8 cellular contexts compared by ENCODE assay signal in the genomic region with DNA sequence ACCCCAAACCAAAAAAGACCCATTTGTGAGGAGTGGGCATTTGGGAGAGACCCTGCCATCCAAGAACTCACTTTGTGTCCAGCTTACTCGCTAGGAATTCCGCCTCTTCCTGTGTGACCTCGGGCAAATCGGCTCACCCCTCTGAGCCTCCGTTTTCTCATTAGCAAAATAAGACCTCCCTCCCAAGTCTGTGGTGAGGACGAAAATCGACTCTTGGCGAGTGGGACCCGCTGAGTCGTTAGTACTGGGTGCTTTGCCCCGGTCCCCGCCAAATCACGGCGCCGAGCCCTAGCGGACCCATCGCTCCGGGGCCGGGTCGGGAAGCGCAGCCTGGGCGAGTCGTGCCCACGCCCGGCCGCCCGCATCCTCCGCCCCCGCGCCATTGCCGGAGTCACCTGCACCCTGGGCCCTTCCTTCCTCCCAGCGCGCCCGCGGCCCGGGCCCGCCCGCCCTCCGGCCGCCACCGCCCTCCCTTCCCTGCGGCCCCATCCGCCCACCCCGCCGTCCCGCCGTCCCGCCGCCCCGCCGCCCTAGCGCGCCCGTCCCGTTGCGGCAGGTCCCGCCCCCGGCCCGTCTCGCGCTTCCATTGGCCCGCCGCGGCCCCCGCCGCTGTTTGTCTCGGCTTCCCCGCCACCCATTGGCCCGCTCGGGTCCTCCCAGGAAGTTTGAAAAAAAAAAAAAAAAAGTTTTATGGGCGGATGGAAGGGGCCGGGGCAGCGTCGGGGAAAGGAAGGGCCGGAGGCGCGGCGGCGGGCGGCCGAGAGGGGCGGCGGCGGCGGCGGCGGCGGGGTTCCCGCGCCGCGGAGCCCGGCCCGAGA. TPM values are rescaled to one million over a fixed set of nuclear protein-coding genes. Genes with fewer than 3 reads are reported as not detected.
DNase-seq lines count a peak whose midpoint lies in the region; ATAC-seq, FAIRE-seq and TF ChIP-seq lines count a peak whose summit lies in the region.

No MANE protein-coding gene starts in this region.

- POLR2A ChIA-PET in WTC11 (lab: Charles Lee), result no interaction called here

- no peaks in the 10 kb centered on the region for H3K36me3 ChIP-seq in breast epithelium

- H3K4me3 ChIP-seq in breast epithelium (peak overlapping the region; percentile 95 to 98 (median 97)), skin epidermis (peak overlapping the region; percentile 57 to 88 (median 85))

- TF ChIP-seq CTCF in WTC11 (IDR thresholded peaks at IDR 0.05) (no peak), breast epithelium (IDR thresholded peaks at IDR 0.05) (no peak)

- H3K36me3 Mint-ChIP-seq in WTC11, result no peaks in the 10 kb centered on the region; the same call in 1 of the 2 replicates

- peak overlapping the region; percentile 89 for H3K4me3 Mint-ChIP-seq in WTC11

- no peaks in the 10 kb centered on the region for H3K9me3 Mint-ChIP-seq in WTC11

- H3K27ac Mint-ChIP-seq in WTC11, result peak overlapping the region; percentile 90

- peaks cover 17% of the 10 kb centered on the region for H3K4me1 Mint-ChIP-seq in WTC11

- CTCF ChIA-PET in WTC11 (lab: Charles Lee), result interaction anchor here (1.2 kb wide), 1 partner anchor 102 kb away, joined by 3 read pairs; no protein-coding TSS in a partner anchor

- DNase-seq in GM12892 (ENCODE audit: insufficient read length) (peak; percentile 94), NCI-H2171 (lab: John Stamatoyannopoulos, UW) (peak; percentile 94), WTC11 (ENCODE audit: low spot score) (peak; percentile 89), breast epithelium (ENCODE audit: low spot score in 2 of 2) (peak; percentile 88), iPS-NIHi7 (ENCODE audit: extremely low spot score) (peak; percentile 94)

- H3K27me3 Mint-ChIP-seq in WTC11 (ENCODE audit: low read depth), result peaks cover 46% of the 10 kb centered on the region

- H3K9me3 ChIP-seq in breast epithelium, result no peaks in the 10 kb centered on the region

- peak overlapping the region; percentile 94 to 99 for H3K27ac ChIP-seq in breast epithelium
- H3K27ac ChIP-seq in skin epidermis, result peak overlapping the region; percentile 89 to 99 (median 96)

- intact Hi-C loops in breast epithelium (cut with DNase I; ENCODE audit: low total_unique reads), result no loop called here

- no peaks in the 10 kb centered on the region for H3K27me3 ChIP-seq in breast epithelium

- peak; percentile 94 for FAIRE-seq in GM12892 (lab: Jason Lieb, UNC)

- H3K4me1 ChIP-seq in breast epithelium, result peaks cover 17 to 31% of the 10 kb centered on the region in 2 donors

- TF ChIP-seq POLR2A in GM12892 (IDR thresholded peaks at IDR 0.05; ENCODE audit: low read depth, low read length) (peak; percentile 56; the same call in 1 of the 2 replicates), breast epithelium (IDR thresholded peaks at IDR 0.05) (no peak)

- ATAC-seq in HG02852 (IDR thresholded peaks at IDR 0.05; ENCODE audit: unreplicated experiment), result peak; percentile 71
- ATAC-seq in WTC11, result peak; percentile 81
- ATAC-seq in GM18873 (IDR thresholded peaks at IDR 0.05; ENCODE audit: low FRiP score, unreplicated experiment), result no peak

TF ChIP-seq in WTC11, 78 proteins besides CTCF, POLR2A, EP300 and RAD21 (continues in another document):
- TF ChIP-seq ZNF416 (CRISPR knock-in tag; IDR thresholded peaks at IDR 0.05) (0 out of 2 replicates have a peak, but pooled peaks have one; percentile 28), KAT7 (CRISPR knock-in tag; IDR thresholded peaks at IDR 0.05; ENCODE audit: borderline replicate concordance) (0 out of 2 replicates have a peak, but pooled peaks have one; percentile 80), ETV6 (CRISPR knock-in tag; IDR thresholded peaks at IDR 0.05) (no peak), NFYB (CRISPR knock-in tag; conservative IDR thresholded peaks at IDR 0.05; ENCODE audit: low read depth) (peak; percentile 63), ZNF121 (CRISPR knock-in tag; IDR thresholded peaks at IDR 0.05) (no peak), GTF2I (CRISPR knock-in tag; conservative IDR thresholded peaks at IDR 0.05) (0 out of 2 replicates have a peak, but pooled peaks have one; percentile 55)
- TF ChIP-seq, protein P1, sequence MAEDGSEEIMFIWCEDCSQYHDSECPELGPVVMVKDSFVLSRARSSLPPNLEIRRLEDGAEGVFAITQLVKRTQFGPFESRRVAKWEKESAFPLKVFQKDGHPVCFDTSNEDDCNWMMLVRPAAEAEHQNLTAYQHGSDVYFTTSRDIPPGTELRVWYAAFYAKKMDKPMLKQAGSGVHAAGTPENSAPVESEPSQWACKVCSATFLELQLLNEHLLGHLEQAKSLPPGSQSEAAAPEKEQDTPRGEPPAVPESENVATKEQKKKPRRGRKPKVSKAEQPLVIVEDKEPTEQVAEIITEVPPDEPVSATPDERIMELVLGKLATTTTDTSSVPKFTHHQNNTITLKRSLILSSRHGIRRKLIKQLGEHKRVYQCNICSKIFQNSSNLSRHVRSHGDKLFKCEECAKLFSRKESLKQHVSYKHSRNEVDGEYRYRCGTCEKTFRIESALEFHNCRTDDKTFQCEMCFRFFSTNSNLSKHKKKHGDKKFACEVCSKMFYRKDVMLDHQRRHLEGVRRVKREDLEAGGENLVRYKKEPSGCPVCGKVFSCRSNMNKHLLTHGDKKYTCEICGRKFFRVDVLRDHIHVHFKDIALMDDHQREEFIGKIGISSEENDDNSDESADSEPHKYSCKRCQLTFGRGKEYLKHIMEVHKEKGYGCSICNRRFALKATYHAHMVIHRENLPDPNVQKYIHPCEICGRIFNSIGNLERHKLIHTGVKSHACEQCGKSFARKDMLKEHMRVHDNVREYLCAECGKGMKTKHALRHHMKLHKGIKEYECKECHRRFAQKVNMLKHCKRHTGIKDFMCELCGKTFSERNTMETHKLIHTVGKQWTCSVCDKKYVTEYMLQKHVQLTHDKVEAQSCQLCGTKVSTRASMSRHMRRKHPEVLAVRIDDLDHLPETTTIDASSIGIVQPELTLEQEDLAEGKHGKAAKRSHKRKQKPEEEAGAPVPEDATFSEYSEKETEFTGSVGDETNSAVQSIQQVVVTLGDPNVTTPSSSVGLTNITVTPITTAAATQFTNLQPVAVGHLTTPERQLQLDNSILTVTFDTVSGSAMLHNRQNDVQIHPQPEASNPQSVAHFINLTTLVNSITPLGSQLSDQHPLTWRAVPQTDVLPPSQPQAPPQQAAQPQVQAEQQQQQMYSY (CRISPR knock-in tag; IDR thresholded peaks at IDR 0.05), result peak; percentile 35; the same call in 1 of the 2 replicates
- TF ChIP-seq, protein P2, sequence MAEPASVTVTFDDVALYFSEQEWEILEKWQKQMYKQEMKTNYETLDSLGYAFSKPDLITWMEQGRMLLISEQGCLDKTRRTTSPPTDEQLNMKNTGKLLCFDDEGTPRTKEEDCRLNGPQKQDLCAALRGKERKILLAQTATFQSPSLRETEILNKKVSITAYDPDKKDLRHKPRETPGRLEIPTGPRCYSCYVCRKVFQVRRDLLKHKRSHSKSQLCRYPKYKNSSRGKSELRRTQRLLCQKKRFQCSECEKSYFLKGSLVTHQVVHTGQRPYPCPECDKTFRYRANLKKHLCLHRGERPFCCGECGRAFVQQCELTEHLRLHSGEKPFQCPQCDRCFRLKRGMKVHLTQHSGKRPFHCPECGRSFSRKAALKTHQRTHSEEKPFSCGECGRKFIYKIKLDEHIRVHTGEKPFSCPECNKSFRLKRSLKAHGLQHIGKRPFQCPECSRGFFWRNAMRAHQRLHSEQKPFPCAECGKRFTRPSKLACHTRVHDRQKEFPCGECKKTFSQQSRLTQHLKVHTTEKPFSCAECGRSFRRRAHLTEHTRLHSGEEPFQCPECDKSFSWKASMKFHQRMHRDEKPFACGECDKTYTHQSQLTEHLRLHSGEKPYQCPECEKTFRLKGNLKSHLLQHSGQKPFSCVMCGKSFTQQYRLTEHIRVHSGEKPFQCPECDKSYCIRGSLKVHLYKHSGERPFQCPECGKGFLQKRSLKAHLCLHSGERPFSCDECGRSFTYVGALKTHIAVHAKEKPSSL (CRISPR knock-in tag; conservative IDR thresholded peaks at IDR 0.05), result no peak
- TF ChIP-seq, protein P3, sequence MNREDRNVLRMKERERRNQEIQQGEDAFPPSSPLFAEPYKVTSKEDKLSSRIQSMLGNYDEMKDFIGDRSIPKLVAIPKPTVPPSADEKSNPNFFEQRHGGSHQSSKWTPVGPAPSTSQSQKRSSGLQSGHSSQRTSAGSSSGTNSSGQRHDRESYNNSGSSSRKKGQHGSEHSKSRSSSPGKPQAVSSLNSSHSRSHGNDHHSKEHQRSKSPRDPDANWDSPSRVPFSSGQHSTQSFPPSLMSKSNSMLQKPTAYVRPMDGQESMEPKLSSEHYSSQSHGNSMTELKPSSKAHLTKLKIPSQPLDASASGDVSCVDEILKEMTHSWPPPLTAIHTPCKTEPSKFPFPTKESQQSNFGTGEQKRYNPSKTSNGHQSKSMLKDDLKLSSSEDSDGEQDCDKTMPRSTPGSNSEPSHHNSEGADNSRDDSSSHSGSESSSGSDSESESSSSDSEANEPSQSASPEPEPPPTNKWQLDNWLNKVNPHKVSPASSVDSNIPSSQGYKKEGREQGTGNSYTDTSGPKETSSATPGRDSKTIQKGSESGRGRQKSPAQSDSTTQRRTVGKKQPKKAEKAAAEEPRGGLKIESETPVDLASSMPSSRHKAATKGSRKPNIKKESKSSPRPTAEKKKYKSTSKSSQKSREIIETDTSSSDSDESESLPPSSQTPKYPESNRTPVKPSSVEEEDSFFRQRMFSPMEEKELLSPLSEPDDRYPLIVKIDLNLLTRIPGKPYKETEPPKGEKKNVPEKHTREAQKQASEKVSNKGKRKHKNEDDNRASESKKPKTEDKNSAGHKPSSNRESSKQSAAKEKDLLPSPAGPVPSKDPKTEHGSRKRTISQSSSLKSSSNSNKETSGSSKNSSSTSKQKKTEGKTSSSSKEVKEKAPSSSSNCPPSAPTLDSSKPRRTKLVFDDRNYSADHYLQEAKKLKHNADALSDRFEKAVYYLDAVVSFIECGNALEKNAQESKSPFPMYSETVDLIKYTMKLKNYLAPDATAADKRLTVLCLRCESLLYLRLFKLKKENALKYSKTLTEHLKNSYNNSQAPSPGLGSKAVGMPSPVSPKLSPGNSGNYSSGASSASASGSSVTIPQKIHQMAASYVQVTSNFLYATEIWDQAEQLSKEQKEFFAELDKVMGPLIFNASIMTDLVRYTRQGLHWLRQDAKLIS (CRISPR knock-in tag; IDR thresholded peaks at IDR 0.05; ENCODE audit: borderline replicate concordance), result no peak
- TF ChIP-seq, protein P4, sequence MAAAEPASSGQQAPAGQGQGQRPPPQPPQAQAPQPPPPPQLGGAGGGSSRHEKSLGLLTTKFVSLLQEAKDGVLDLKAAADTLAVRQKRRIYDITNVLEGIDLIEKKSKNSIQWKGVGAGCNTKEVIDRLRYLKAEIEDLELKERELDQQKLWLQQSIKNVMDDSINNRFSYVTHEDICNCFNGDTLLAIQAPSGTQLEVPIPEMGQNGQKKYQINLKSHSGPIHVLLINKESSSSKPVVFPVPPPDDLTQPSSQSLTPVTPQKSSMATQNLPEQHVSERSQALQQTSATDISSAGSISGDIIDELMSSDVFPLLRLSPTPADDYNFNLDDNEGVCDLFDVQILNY (CRISPR knock-in tag; IDR thresholded peaks at IDR 0.05), result peak; percentile 64; the same call in 1 of the 2 replicates

RNA-seq across cellular contexts. Expression of a gene that starts 48.9 kb away (rescaled TPM):
- polyA plus RNA-seq in GM12892 (2012; ENCODE audit: missing spikeins), result 9.2 TPM
- total RNA-seq in WTC11 (2021) (54.0 to 58.9 TPM (median 56.8 TPM) in 3 replicates), breast epithelium (10 to 100 TPM; 78.3 to 95.0 (median 88.3) TPM)

RNA-seq across cellular contexts. Expression of a gene that starts 59.6 kb away (rescaled TPM):
- 18.5 TPM for polyA plus RNA-seq in GM12892 (2012; ENCODE audit: missing spikeins)
- total RNA-seq in WTC11 (2021) (20.3 to 24.9 TPM (median 22.0 TPM) in 3 replicates), breast epithelium (10 to 100 TPM; 24.5 to 29.4 (median 24.6) TPM)
